ENCODE assay signal across 18 cellular contexts in the genomic region with DNA sequence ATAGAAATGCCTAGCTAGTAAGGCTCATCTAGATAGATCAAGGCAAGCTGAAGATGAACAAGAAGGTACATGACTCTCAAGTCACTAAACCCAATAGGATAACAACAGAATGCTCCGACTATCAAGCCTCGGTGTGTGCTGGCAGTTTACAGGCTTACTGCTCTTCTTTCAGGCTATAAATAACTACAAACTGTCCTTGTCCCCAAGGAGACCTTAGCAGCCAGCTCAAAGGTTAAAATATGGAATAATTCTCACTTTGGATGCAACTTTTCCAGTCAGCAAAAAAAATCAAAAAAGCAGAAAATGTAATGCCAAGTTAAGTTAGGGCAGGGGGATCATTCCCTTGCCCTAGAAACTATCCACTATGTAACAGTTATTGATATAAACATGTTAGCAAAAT. TPM values are rescaled to one million over a fixed set of nuclear protein-coding genes. Genes with fewer than 3 reads are reported as not detected.
A peak's percentile ranks its signal among the peaks of the same experiment; 100 is the strongest.
DNase-seq lines count a peak whose midpoint lies in the region; ATAC-seq and TF ChIP-seq lines count a peak whose summit lies in the region.
"Had no signal": no experiment of that assay in that cellular context is flagged by ENCODE, and none has a peak within 500 bp of the region (broad histone marks: within the 10 kb centered on the region; RNA-seq: fewer than 3 reads in every experiment).

No MANE protein-coding gene starts in this region.

- intact Hi-C loops in breast epithelium (cut with DNase I; ENCODE audit: low total_unique reads) = no loop called here
- intact Hi-C loops in MCF 10A (cut with micrococcal nuclease) = no loop called here
- intact Hi-C loops in vagina (cut with DNase I) = no loop called here

- H3K9me3 Mint-ChIP-seq in MCF 10A (ENCODE audit: unreplicated experiment) (no peaks in the 10 kb centered on the region), nephron (no peaks in the 10 kb centered on the region)
- H3K9me3 Mint-ChIP-seq: immature natural killer cell; T-helper 1 cell treated with Interleukin-12 subunit alpha and Interleukin-12 subunit beta and Interleukin-4 antibody, amounts not matched to agents 30 μg/mL and 1 μg/mL, for 36 hours had no signal

- H3K36me3 ChIP-seq in breast epithelium (no peaks in the 10 kb centered on the region), cardiac muscle cell (no peaks in the 10 kb centered on the region), vagina (no peaks in the 10 kb centered on the region)

- H3K36me3 Mint-ChIP-seq in MCF 10A (ENCODE audit: insufficient read depth, unreplicated experiment) (peaks cover 18% of the 10 kb centered on the region), nephron (ENCODE audit: low read depth) (peaks cover 5% of the 10 kb centered on the region)
- H3K36me3 Mint-ChIP-seq: immature natural killer cell had no signal

- H3K4me3 ChIP-seq in breast epithelium (no peak overlapping the region), cardiac muscle cell (no peak overlapping the region), vagina (peak overlapping the region in 1 of 2 donors; percentile 16)

- no peak for ATAC-seq in HG02571 (IDR thresholded peaks at IDR 0.05; ENCODE audit: unreplicated experiment)
- no peak for ATAC-seq in foreskin keratinocyte

- TF ChIP-seq CTCF in breast epithelium (IDR thresholded peaks at IDR 0.05) = no peak
- no peak for TF ChIP-seq CTCF in MCF 10A (IDR thresholded peaks at IDR 0.05; ENCODE audit: unreplicated experiment)
- no peak for TF ChIP-seq CTCF in cardiac muscle cell (IDR thresholded peaks at IDR 0.05; ENCODE audit: low read depth, low read length)
- no peak for TF ChIP-seq CTCF in nephron (IDR thresholded peaks at IDR 0.05; ENCODE audit: unreplicated experiment in 3 of 3)
- no peak for TF ChIP-seq CTCF in vagina (IDR thresholded peaks at IDR 0.05)
- TF ChIP-seq CTCF in foreskin keratinocyte (conservative IDR thresholded peaks at IDR 0.05) = no peak

- TF ChIP-seq POLR2A in breast epithelium (IDR thresholded peaks at IDR 0.05) (no peak), vagina (IDR thresholded peaks at IDR 0.05) (no peak)

- H3K4me1 Mint-ChIP-seq in MCF 10A (ENCODE audit: insufficient read depth, unreplicated experiment) = peaks cover 4% of the 10 kb centered on the region
- H3K4me1 Mint-ChIP-seq in nephron = peaks cover 25% of the 10 kb centered on the region

- peak overlapping the region; percentile 46 to 78 for H3K27ac ChIP-seq in breast epithelium
- peak overlapping the region; percentile 85 for H3K27ac ChIP-seq in cardiac muscle cell
- peak overlapping the region; percentile 71 for H3K27ac ChIP-seq in vagina
- H3K27ac ChIP-seq in foreskin keratinocyte = no peak overlapping the region
- H3K27ac ChIP-seq: 22Rv1, C4-2B had no signal

- H3K4me1 ChIP-seq in breast epithelium (no peaks in the 10 kb centered on the region), cardiac muscle cell (ENCODE audit: low read depth) (peaks cover 43% of the 10 kb centered on the region), vagina (peaks cover 72% of the 10 kb centered on the region), foreskin keratinocyte (no peaks in the 10 kb centered on the region)

- no peaks in the 10 kb centered on the region for H3K27me3 ChIP-seq in breast epithelium
- H3K27me3 ChIP-seq in cardiac muscle cell = no peaks in the 10 kb centered on the region
- no peaks in the 10 kb centered on the region for H3K27me3 ChIP-seq in vagina
- no peaks in the 10 kb centered on the region for H3K27me3 ChIP-seq in foreskin keratinocyte

- H3K27ac Mint-ChIP-seq in MCF 10A (ENCODE audit: low read depth, unreplicated experiment) = no peak overlapping the region
- H3K27ac Mint-ChIP-seq in nephron = peak overlapping the region in 2 of 3 experiments; percentile 41 to 57
- H3K27ac Mint-ChIP-seq: activated naive CD8-positive, alpha-beta T cell; T-helper 1 cell treated with Interleukin-12 subunit alpha and Interleukin-12 subunit beta and Interleukin-4 antibody, amounts not matched to agents 30 μg/mL and 1 μg/mL, for 36 hours had no signal

- POLR2A ChIA-PET in MCF 10A (lab: Yijun Ruan, JAX) = interaction anchor here (1.0 to 4.1 kb wide), 2 partner anchors 12 to 15 kb away, joined by 5 to 22 read pairs; no protein-coding TSS in a partner anchor

- CTCF ChIA-PET in MCF 10A (lab: Yijun Ruan, JAX) = interaction anchor here (0.6 kb wide), 2 partner anchors 24 to 44 kb away, joined by 3 to 4 read pairs; no protein-coding TSS in a partner anchor

- no peak for DNase-seq in breast epithelium (ENCODE audit: low spot score in 2 of 2)
- no peak for DNase-seq in MCF 10A (ENCODE audit: unreplicated experiment)
- DNase-seq in cardiac muscle cell (ENCODE audit: low read depth in 1 of 2, low spot score in 1 of 2) = peak in 1 of 2 donors; percentile 44
- no peak for DNase-seq in vagina (ENCODE audit: extremely low spot score in 2 of 2)
- DNase-seq in foreskin keratinocyte = no peak
- no peak for DNase-seq in NCI-H2196 treated with DMSO at 0.1 percent for 48 hours (lab: John Stamatoyannopoulos, UW; ENCODE audit: unreplicated experiment)
- DNase-seq: DND-41, HCEC 1CT, immature natural killer cell, NCI-H1930, NCI-H748 treated with DMSO at 0.1 percent for 48 hours, trophoblast cell had no signal

- H3K4me3 Mint-ChIP-seq in MCF 10A (ENCODE audit: unreplicated experiment) = no peak overlapping the region
- H3K4me3 Mint-ChIP-seq in nephron = no peak overlapping the region
- H3K4me3 Mint-ChIP-seq: activated naive CD8-positive, alpha-beta T cell; immature natural killer cell; T-helper 1 cell treated with Interleukin-12 subunit alpha and Interleukin-12 subunit beta and Interleukin-4 antibody, amounts not matched to agents 30 μg/mL and 1 μg/mL, for 36 hours had no signal

- no peaks in the 10 kb centered on the region for H3K27me3 Mint-ChIP-seq in MCF 10A (ENCODE audit: insufficient read depth, unreplicated experiment)
- no peaks in the 10 kb centered on the region for H3K27me3 Mint-ChIP-seq in nephron (ENCODE audit: low read depth)
- H3K27me3 Mint-ChIP-seq: activated naive CD8-positive, alpha-beta T cell had no signal

- H3K9me3 ChIP-seq in breast epithelium = no peaks in the 10 kb centered on the region
- H3K9me3 ChIP-seq in cardiac muscle cell (ENCODE audit: low read depth) = no peaks in the 10 kb centered on the region
- H3K9me3 ChIP-seq in vagina = no peaks in the 10 kb centered on the region

- BruUV-seq in MCF 10A (replicated peaks; lab: Mats Ljungman, UMichigan) = no TSS peak

RNA-seq across cellular contexts. Expression of a gene that starts 44.6 kb away (rescaled TPM):
- total RNA-seq in breast epithelium (10 to 100 TPM; 48.3 to 73.8 (median 55.4) TPM), MCF 10A (2022) (42.1 and 52.3 TPM in 2 replicates), cardiac muscle cell (46.0 and 54.4 TPM in 2 replicates), vagina (87.2 TPM), foreskin keratinocyte (26.4 and 27.0 TPM in 2 replicates)
- polyA plus RNA-seq in cardiac muscle cell (92.2 and 111 TPM in 2 replicates), foreskin keratinocyte (13.2 and 16.4 TPM in 2 replicates)

RNA-seq across cellular contexts. Expression of a gene that starts 57.6 kb away (rescaled TPM):
- total RNA-seq in breast epithelium (1 to 10 TPM; 3.5 to 7.5 (median 4.5) TPM), MCF 10A (2022) (not detected in 2 replicates), cardiac muscle cell (8.1 and 9.0 TPM in 2 replicates), vagina (18.4 TPM), foreskin keratinocyte (1.1 and 2.0 TPM in 2 replicates)
- polyA plus RNA-seq in cardiac muscle cell (2.1 and 3.4 TPM in 2 replicates), foreskin keratinocyte (1.4 and 2.2 TPM in 2 replicates)
- polyA plus RNA-seq: immature natural killer cell had no signal
